In the genomic region with DNA sequence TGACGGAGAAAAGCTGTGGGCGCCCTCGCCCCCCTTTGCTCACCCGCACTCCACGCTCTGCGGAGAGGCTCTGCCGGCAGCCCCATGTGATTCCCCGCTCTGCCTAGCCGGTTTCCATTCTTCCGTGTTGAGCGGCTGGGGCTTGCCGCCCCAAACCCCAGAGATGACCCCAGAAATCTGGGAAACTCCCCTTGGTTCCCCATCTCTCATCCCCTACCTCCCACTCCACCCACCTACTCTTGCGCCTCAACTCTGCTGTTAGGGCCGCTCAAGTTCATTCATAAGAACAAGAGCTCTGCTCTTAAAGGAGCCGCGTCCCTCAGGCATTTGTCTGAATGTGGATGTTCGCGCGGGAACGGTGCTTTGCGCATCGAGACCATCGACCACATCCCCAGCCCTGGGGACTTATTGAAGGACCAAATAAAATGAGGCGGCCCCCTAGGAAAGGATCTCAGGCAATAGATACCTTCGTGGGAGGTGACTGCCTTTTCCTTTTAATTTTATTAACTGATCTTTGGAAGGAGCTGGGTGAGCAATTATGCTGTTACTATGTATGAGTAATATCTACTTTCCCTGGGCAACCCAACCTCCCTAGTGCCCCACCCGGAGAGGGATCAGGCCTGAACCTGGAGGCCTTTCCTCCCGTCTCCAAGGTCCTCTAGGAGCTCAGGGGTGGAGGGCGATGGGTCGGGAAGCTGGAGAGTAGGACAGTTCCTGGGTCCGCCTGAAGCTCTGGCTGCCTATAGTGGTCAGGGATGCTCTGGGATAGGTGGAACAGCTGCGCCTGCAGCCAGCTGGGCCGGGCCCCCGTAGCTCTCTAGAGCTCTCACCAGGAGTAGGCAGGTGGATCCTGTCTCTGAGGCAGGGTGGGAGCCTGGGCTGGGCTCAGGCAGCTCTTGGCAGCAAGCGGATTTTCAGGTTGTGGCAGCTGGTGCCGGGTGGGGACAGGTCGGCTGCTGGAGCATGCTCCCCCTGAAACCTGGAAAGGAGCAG, we compare ENCODE assay signal across 8 cellular contexts. TPM values are rescaled to one million over a fixed set of nuclear protein-coding genes. Genes with fewer than 3 reads are reported as not detected.
A peak's percentile ranks its signal among the peaks of the same experiment; 100 is the strongest.
DNase-seq lines count a peak whose midpoint lies in the region; ATAC-seq and TF ChIP-seq lines count a peak whose summit lies in the region.

No MANE protein-coding gene starts in this region.

- H2BK15ac ChIP-seq in IMR-90 (ENCODE audit: low read depth, low read length): 0 out of 3 replicates have a peak overlapping the region, but pooled peaks have one; percentile 25

- peaks cover 9% of the 10 kb centered on the region for H3K4me1 ChIP-seq in IMR-90 (ENCODE audit: control insufficient read depth, insufficient read depth, low read length)
- H3K4me1 ChIP-seq in heart left ventricle: peaks cover 7 to 47% (median 24%) of the 10 kb centered on the region in 12 donors

- peak overlapping the region; percentile 92 for H2AFZ ChIP-seq in IMR-90 (replicated peaks; ENCODE audit: low read length, poor library complexity)

- peak; percentile 43 for ATAC-seq in GM21447 (IDR thresholded peaks at IDR 0.05; ENCODE audit: unreplicated experiment)
- ATAC-seq in IMR-90 (ENCODE audit: low read depth): peak; percentile 45
- peak in 2 of 4 donors; percentile 9 to 16 for ATAC-seq in heart left ventricle
- peak; percentile 19 for ATAC-seq in sciatic nerve

- peaks cover 1% of the 10 kb centered on the region; the same call in 1 of the 2 replicates for H3K36me3 ChIP-seq in IMR-90 (ENCODE audit: control insufficient read depth, insufficient read depth, low read length)
- H3K36me3 ChIP-seq in heart left ventricle: no peaks in the 10 kb centered on the region

- H3K4me3 ChIP-seq in IMR-90 (ENCODE audit: insufficient read depth, low read depth, low read length): peak overlapping the region; percentile 54
- H3K4me3 ChIP-seq in heart left ventricle: peak overlapping the region; percentile 24 to 68 (median 52)

- POLR2A ChIA-PET in IMR-90 (lab: Charles Lee; ENCODE audit: unreplicated experiment): interaction anchor here (0.8 kb wide), 1 partner anchor 36 kb away, joined by 3 read pairs; no protein-coding TSS in a partner anchor

- 14% methylated on average over 9 of the region's 36 CpGs; no CpG with 5 or more reads in 1 of the 2 experiments for WGBS in IMR-90 (ENCODE audit: extremely low coverage in 2 of 2, insufficient read length in 1 of 2), 2 experiments
- WGBS in heart left ventricle, 4 donors: 11 to 15% (median 12%) methylated on average over 28 to 36 of the region's 36 CpGs

- H4K5ac ChIP-seq in IMR-90 (ENCODE audit: low read depth, low read length): no peak overlapping the region

- H3K9me1 ChIP-seq in IMR-90 (ENCODE audit: insufficient read depth, low read length): peaks cover 8% of the 10 kb centered on the region

- H2BK5ac ChIP-seq in IMR-90 (ENCODE audit: low read depth, low read length, poor library complexity, severe bottlenecking): no peak overlapping the region

- no peak overlapping the region; the same call in 1 of the 2 replicates for H3K27ac ChIP-seq in IMR-90 (ENCODE audit: insufficient read depth, low read length)
- H3K27ac ChIP-seq in heart left ventricle: peak overlapping the region in 1 of 12 donors; percentile 14

- H2AK5ac ChIP-seq in IMR-90 (ENCODE audit: low read depth, low read length): peak overlapping the region; percentile 54; the same call in 1 of the 2 replicates

- intact Hi-C loops in IMR-90 (cut with micrococcal nuclease): loop anchor here (5.0 kb wide), 1 partner anchor 39 kb away; no protein-coding TSS in a partner anchor
- intact Hi-C loops in heart left ventricle (cut with DNase I): no loop called here
- intact Hi-C loops in sciatic nerve (cut with DNase I): no loop called here

- H2BK20ac ChIP-seq in IMR-90 (ENCODE audit: low read depth, low read length): no peak overlapping the region

- DNase-seq in Caki2 (ENCODE audit: low read depth): peak; percentile 46
- peak; percentile 49 for DNase-seq in IMR-90
- peak; percentile 85 for DNase-seq in RKO (ENCODE audit: low spot score)
- peak; percentile 70 for DNase-seq in activated naive CD4-positive, alpha-beta T cell treated with Interleukin-2 at 50 U/mL for 16 hours
- DNase-seq in heart left ventricle: no peak
- DNase-seq in sciatic nerve (ENCODE audit: low spot score): no peak
- no peak for DNase-seq in NCI-H1930 (lab: John Stamatoyannopoulos, UW)

- peak overlapping the region; percentile 89 for H2AK9ac ChIP-seq in IMR-90 (replicated peaks; ENCODE audit: low read depth, low read length, poor library complexity)

- H3K27me3 ChIP-seq in IMR-90 (ENCODE audit: control insufficient read depth, insufficient read depth, low read length) (no peaks in the 10 kb centered on the region), heart left ventricle (peaks cover 0 to 10% (median 0%) of the 10 kb centered on the region in 9 donors)

- peaks cover 0 to 19% of the 10 kb centered on the region in 2 experiments; a peak in 3 of 4 replicates for H3K79me1 ChIP-seq in IMR-90 (ENCODE audit: low read depth in 1 of 2, low read length in 2 of 2)

- no peak overlapping the region for H4K91ac ChIP-seq in IMR-90 (ENCODE audit: insufficient read depth, low read depth, low read length)

- no peak for TF ChIP-seq RAD21 in IMR-90 (IDR thresholded peaks at IDR 0.05; ENCODE audit: low read length)

- H3K18ac ChIP-seq in IMR-90 (ENCODE audit: low read depth, low read length): no peak overlapping the region

- CTCF ChIA-PET in IMR-90 (lab: Yijun Ruan, JAX): interaction anchor here (0.6 to 1.3 kb wide), 4 partner anchors 18 to 236 kb away, joined by 3 to 6 read pairs (median 4); no protein-coding TSS in a partner anchor

- H4K20me1 ChIP-seq in IMR-90 (ENCODE audit: insufficient read depth, low read length): no peaks in the 10 kb centered on the region; the same call in 1 of the 2 replicates

- in situ Hi-C loops in Caki2 (cut with HindIII; ENCODE audit: low pct_unique_long_range_greater_than_20kb, low sequenced_read_pairs): no loop called here
- in situ Hi-C loops in IMR-90 (cut with MboI; ENCODE audit: low sequenced_read_pairs): no loop called here

- no peak overlapping the region for H3K56ac ChIP-seq in IMR-90 (ENCODE audit: extremely low read depth, insufficient read depth, low read length)

- peak overlapping the region; percentile 52 for H3K14ac ChIP-seq in IMR-90 (replicated peaks; ENCODE audit: low read depth, low read length)

- no peak for TF ChIP-seq POLR2A in IMR-90 (IDR thresholded peaks at IDR 0.05; ENCODE audit: low read depth, low read length)
- TF ChIP-seq POLR2A in heart left ventricle (IDR thresholded peaks at IDR 0.05): no peak

- peak overlapping the region; percentile 68 for H3K4me2 ChIP-seq in IMR-90 (ENCODE audit: low read depth, low read length)

- dilution Hi-C loops in IMR-90 (cut with HindIII; ENCODE audit: low sequenced_read_pairs, unreplicated experiment): no loop called here

- H3K9ac ChIP-seq in IMR-90 (ENCODE audit: low read depth, low read length): peak overlapping the region; percentile 47; the same call in 1 of the 2 replicates

- TF ChIP-seq CTCF in IMR-90 (conservative IDR thresholded peaks at IDR 0.05; ENCODE audit: low read depth, low read length): no peak
- no peak for TF ChIP-seq CTCF in heart left ventricle (IDR thresholded peaks at IDR 0.05)

- H3K9me3 ChIP-seq in IMR-90 (ENCODE audit: control insufficient read depth, insufficient read depth, low read length) (no peaks in the 10 kb centered on the region), heart left ventricle (no peaks in the 10 kb centered on the region)

- no peak overlapping the region for H2BK120ac ChIP-seq in IMR-90 (ENCODE audit: low read depth, low read length)

- BruUV-seq in IMR-90 (replicated peaks; lab: Mats Ljungman, UMichigan): no TSS peak

- peak overlapping the region; percentile 75; the same call in 1 of the 2 replicates for H3K23ac ChIP-seq in IMR-90 (ENCODE audit: low read depth, low read length)

- H4K8ac ChIP-seq in IMR-90 (ENCODE audit: low read depth in 2 of 2, low read length in 2 of 2): peak overlapping the region in 1 of 2 experiments; percentile 56; a peak in 1 of 4 replicates

- H3K4ac ChIP-seq in IMR-90 (ENCODE audit: low read depth, low read length): peak overlapping the region; percentile 56

TF ChIP-seq in IMR-90, 13 proteins besides CTCF, POLR2A, EP300 and RAD21:
- TF ChIP-seq MXI1 (IDR thresholded peaks at IDR 0.05; ENCODE audit: borderline replicate concordance, low read depth, low read length): peak; percentile 34; the same call in 1 of the 2 replicates
- TF ChIP-seq FOS (IDR thresholded peaks at IDR 0.05; ENCODE audit: low read depth, low read length): no peak

RNA-seq across cellular contexts. Expression of gene MFSD2A, which starts 0.9 kb away (rescaled TPM):
- 5.7 and 6.6 TPM in 2 replicates for total RNA-seq in Caki2 (2014; rRNA removed; shearing (Covaris generic); ENCODE audit: low replicate concordance)
- total RNA-seq in IMR-90 (2012; rRNA removed): 5.0 and 5.7 TPM in 2 replicates
- 6.7 and 7.3 TPM in 2 replicates for polyA plus RNA-seq in IMR-90 (2012; rRNA removed)
- polyA plus RNA-seq in IMR-90 (2012; cell fraction: cytosol; rRNA removed): 3.7 and 5.3 TPM in 2 replicates
- 13.7 and 18.4 TPM in 2 replicates for polyA plus RNA-seq in IMR-90 (2012; cell fraction: nucleus; rRNA removed; ENCODE audit: low replicate concordance)
- 1 to 10 TPM in 4 of 9 donors, under 1 TPM in 5; 0.23 to 4.2 (median 0.96) TPM for total RNA-seq in heart left ventricle
- 10 to 100 TPM in 1 of 2 donors, under 1 TPM in 1; 0.11 to 12.7 TPM for polyA plus RNA-seq in heart left ventricle
- total RNA-seq in sciatic nerve: 12.3 TPM

RNA-seq across cellular contexts. Expression of gene MYCL, which starts 54.1 kb away (rescaled TPM):
- total RNA-seq in Caki2 (2014; rRNA removed; shearing (Covaris generic); ENCODE audit: low replicate concordance): 0.81 and 1.0 TPM in 2 replicates
- total RNA-seq in IMR-90 (2012; rRNA removed): 0.56 and 0.72 TPM in 2 replicates
- 0.75 and 0.87 TPM in 2 replicates for polyA plus RNA-seq in IMR-90 (2012; rRNA removed)
- polyA plus RNA-seq in IMR-90 (2012; cell fraction: cytosol; rRNA removed): 0.42 and 0.52 TPM in 2 replicates
- polyA plus RNA-seq in IMR-90 (2012; cell fraction: nucleus; rRNA removed; ENCODE audit: low replicate concordance): 0.36 and 0.41 TPM in 2 replicates
- total RNA-seq in heart left ventricle: 1 to 10 TPM in 3 of 9 donors, under 1 TPM in 6; 0.27 to 3.0 (median 0.75) TPM
- under 1 TPM; 0.15 to 0.53 TPM for polyA plus RNA-seq in heart left ventricle
- total RNA-seq in sciatic nerve: 2.5 TPM

Comparison
In these comparisons a context has a peak if more than half of its experiments do, and no peak if none do; other contexts are left out.
1. DNase-seq: peak in Caki2 (single experiment), IMR-90 (single experiment), RKO (single experiment) and activated naive CD4-positive, alpha-beta T cell treated with Interleukin-2 at 50 U/mL for 16 hours (single experiment); none in heart left ventricle (0 of 5), sciatic nerve (single experiment) and NCI-H1930 (0 of 2).